Comparison of ENCODE assay signal across 18 cellular contexts in the genomic region with DNA sequence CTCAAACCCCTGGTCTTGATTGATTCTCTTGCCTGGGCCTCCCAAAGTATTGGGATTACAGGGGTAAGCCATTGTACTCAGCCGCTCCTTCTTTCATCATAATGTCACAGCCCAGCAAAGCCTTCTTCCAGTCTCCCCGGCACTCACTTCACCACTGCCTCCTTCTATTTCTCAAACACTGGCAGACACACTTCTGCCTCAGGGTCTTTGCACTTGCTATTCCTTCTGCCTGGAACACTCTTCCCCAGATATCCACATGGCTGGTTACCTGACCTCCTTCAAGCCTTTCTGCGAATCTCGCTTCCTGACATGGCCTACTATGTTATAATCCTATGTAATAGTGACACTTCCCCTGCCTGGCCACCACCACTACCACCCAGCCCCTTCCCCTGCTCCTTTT. TPM values are rescaled to one million over a fixed set of nuclear protein-coding genes. Genes with fewer than 3 reads are reported as not detected.
DNase-seq lines count a peak whose midpoint lies in the region; ATAC-seq, FAIRE-seq and TF ChIP-seq lines count a peak whose summit lies in the region.
"Had no signal": no experiment of that assay in that cellular context is flagged by ENCODE, and none has a peak within 500 bp of the region (broad histone marks: within the 10 kb centered on the region; RNA-seq: fewer than 3 reads in every experiment).

No MANE protein-coding gene starts in this region.

- BruUV-seq in GM12878 (replicated peaks; lab: Mats Ljungman, UMichigan) = no TSS peak

- peaks cover 12% of the 10 kb centered on the region for H3K4me1 Mint-ChIP-seq in CD14-positive monocyte
- H3K4me1 Mint-ChIP-seq: H9; stimulated activated effector memory CD8-positive, alpha-beta T cell treated with anti-CD3 and anti-CD28 coated beads, Interleukin-12 subunit alpha, Interleukin-12 subunit beta, amount 100 ng/mL, for 72 hours had no signal

- no peaks in the 10 kb centered on the region for H3K27me3 ChIP-seq in DOHH2 (ENCODE audit: control insufficient read depth, low read length)
- no peaks in the 10 kb centered on the region for H3K27me3 ChIP-seq in GM12878 (replicated peaks in 1 of 2; ENCODE audit: control insufficient read depth in 2 of 2, insufficient read depth in 2 of 2, low read length in 1 of 2)
- no peaks in the 10 kb centered on the region for H3K27me3 ChIP-seq in neutrophil
- H3K27me3 ChIP-seq: heart right ventricle, MG63, tibial nerve had no signal

- POLR2A ChIA-PET in GM12878 (lab: Charles Lee) = interaction anchor here (0.6 to 1.0 kb wide), 3 partner anchors 41 to 1072 kb away, joined by 4 read pairs; no protein-coding TSS in a partner anchor

- in situ Hi-C loops in GM12878 (cut with MboI) = no loop called here

- no peak for TF ChIP-seq CTCF in CD14-positive monocyte (IDR thresholded peaks at IDR 0.05)
- TF ChIP-seq CTCF in DOHH2 (IDR thresholded peaks at IDR 0.05; ENCODE audit: low read depth, low read length, poor library complexity, severe bottlenecking) = no peak
- no peak for TF ChIP-seq CTCF in GM12878 (IDR thresholded peaks at IDR 0.05 in 2 of 3, conservative IDR thresholded peaks at IDR 0.05 in 1 of 3; ENCODE audit: control insufficient read depth in 2 of 3, extremely low read depth in 1 of 3, insufficient read depth in 1 of 3, low read depth in 3 of 3, low read length in 3 of 3)
- TF ChIP-seq CTCF in neutrophil (IDR thresholded peaks at IDR 0.05) = no peak

- RAD21 ChIA-PET in GM12878 (lab: Charles Lee; ENCODE audit: unreplicated experiment) = interaction anchor here (0.6 to 1.5 kb wide), 4 partner anchors 9 to 88 kb away, joined by 3 to 4 read pairs (median 3); no protein-coding TSS in a partner anchor

- no peaks in the 10 kb centered on the region for H4K20me1 ChIP-seq in DOHH2 (ENCODE audit: control insufficient read depth, insufficient read depth, low read depth, low read length)
- H4K20me1 ChIP-seq in GM12878 (ENCODE audit: control insufficient read depth, insufficient read depth) = no peaks in the 10 kb centered on the region

- H3K4me2 ChIP-seq in DOHH2 (ENCODE audit: low read length) (peak overlapping the region; percentile 54), GM12878 (ENCODE audit: control insufficient read depth, insufficient read depth) (no peak overlapping the region)

- H3K27ac Mint-ChIP-seq in CD14-positive monocyte = peak overlapping the region; percentile 12 to 88 (median 79)
- H3K27ac Mint-ChIP-seq: activated CD4-positive, alpha-beta T cell treated with anti-CD3 and anti-CD28 coated beads for 36 hours; activated naive CD4-positive, alpha-beta T cell treated with anti-CD3 and anti-CD28 coated beads, Interleukin-2, amount 50 U/mL, for 72 hours; H9; stimulated activated effector memory CD8-positive, alpha-beta T cell treated with anti-CD3 and anti-CD28 coated beads, Interleukin-12 subunit alpha, Interleukin-12 subunit beta, amount 100 ng/mL, for 72 hours had no signal

- WGBS in GM12878 (ENCODE audit: insufficient coverage, insufficient replicate concordance, low lambda C conversion rate, missing lambda C conversion rate) = 98% methylated on average over 4 of the region's 4 CpGs

- no peak overlapping the region; the same call in 1 of the 2 replicates for H3K9ac ChIP-seq in GM12878 (ENCODE audit: control insufficient read depth, insufficient read depth, low read length)

- H3K27me3 Mint-ChIP-seq in CD14-positive monocyte (ENCODE audit: low read depth in 3 of 3) = peaks cover 0 to 1% (median 1%) of the 10 kb centered on the region in 3 donors
- H3K27me3 Mint-ChIP-seq: activated CD4-positive, alpha-beta T cell treated with anti-CD3 and anti-CD28 coated beads for 36 hours had no signal

- CTCF ChIA-PET in GM12878 (lab: Yijun Ruan, JAX) = interaction anchor here (0.6 to 2.8 kb wide), 5 partner anchors 12 to 116 kb away, joined by 3 to 13 read pairs (median 4); no protein-coding TSS in a partner anchor

- peak overlapping the region; percentile 45 for H3K27ac ChIP-seq in DOHH2 (ENCODE audit: low read depth, low read length)
- no peak overlapping the region for H3K27ac ChIP-seq in GM12878 (ENCODE audit: control insufficient read depth, insufficient read depth)
- peak overlapping the region; percentile 70 for H3K27ac ChIP-seq in neutrophil

- H3K4me3 ChIP-seq in DOHH2 (ENCODE audit: low read length) (no peak overlapping the region; the same call in 1 of the 2 replicates), GM12878 (no peak overlapping the region), neutrophil (ENCODE audit: low read depth in 1 of 2, low read length in 1 of 2) (no peak overlapping the region)
- H3K4me3 ChIP-seq: heart right ventricle, MG63, tibial nerve had no signal

- TF ChIP-seq POLR2A in GM12878 (IDR thresholded peaks at IDR 0.05; ENCODE audit: low read depth, low read length) = no peak

- TF ChIP-seq RAD21 in GM12878 (IDR thresholded peaks at IDR 0.05; ENCODE audit: insufficient read depth, low read depth, low read length) = no peak

- peaks cover 6% of the 10 kb centered on the region; the same call in 1 of the 2 replicates for H3F3A ChIP-seq in DOHH2 (ENCODE audit: control insufficient read depth, insufficient read depth)

- H3K9me2 ChIP-seq in DOHH2 (replicated peaks; ENCODE audit: control insufficient read depth, low read length) = no peaks in the 10 kb centered on the region

- intact Hi-C loops in CD14-positive monocyte (cut with micrococcal nuclease) = no loop called here
- intact Hi-C loops in GM12878 (cut with micrococcal nuclease; ENCODE audit: unreplicated experiment) = no loop called here

- no peaks in the 10 kb centered on the region for H3K79me2 ChIP-seq in DOHH2 (ENCODE audit: control insufficient read depth, low read length)
- no peaks in the 10 kb centered on the region for H3K79me2 ChIP-seq in GM12878 (ENCODE audit: control insufficient read depth, insufficient read depth, low read length)

- SMC1A ChIA-PET in GM12878 (lab: Charles Lee; ENCODE audit: uncharacterized antibody, unreplicated experiment) = interaction anchor here (0.8 to 1.2 kb wide), 4 partner anchors 10 to 122 kb away, joined by 3 to 5 read pairs (median 3); no protein-coding TSS in a partner anchor

- no peaks in the 10 kb centered on the region for H3K36me3 Mint-ChIP-seq in CD14-positive monocyte
- H3K36me3 Mint-ChIP-seq: activated naive CD4-positive, alpha-beta T cell treated with anti-CD3 and anti-CD28 coated beads, Interleukin-2, amount 50 U/mL, for 72 hours; stimulated activated effector memory CD8-positive, alpha-beta T cell treated with anti-CD3 and anti-CD28 coated beads, Interleukin-12 subunit alpha, Interleukin-12 subunit beta, amount 100 ng/mL, for 72 hours had no signal

- no peak for FAIRE-seq in GM12878 (lab: Jason Lieb, UNC)

- H2AFZ ChIP-seq in GM12878 (ENCODE audit: control insufficient read depth, low read depth, low read length) = peak overlapping the region; percentile 79

- no peak for TF ChIP-seq EP300 in GM12878 (IDR thresholded peaks at IDR 0.05; ENCODE audit: borderline replicate concordance in 1 of 2, control insufficient read depth in 1 of 2, low read depth in 2 of 2, low read length in 2 of 2)

- no peaks in the 10 kb centered on the region for H3K36me3 ChIP-seq in DOHH2 (ENCODE audit: control insufficient read depth, low read length)
- H3K36me3 ChIP-seq in GM12878 (ENCODE audit: control insufficient read depth in 2 of 2, insufficient read depth in 2 of 2, low read length in 1 of 2) = no peaks in the 10 kb centered on the region
- H3K36me3 ChIP-seq in neutrophil = no peaks in the 10 kb centered on the region
- H3K36me3 ChIP-seq: heart right ventricle, MG63, tibial nerve had no signal

- H3K9me3 Mint-ChIP-seq in CD14-positive monocyte = peaks cover 0 to 2% (median 0%) of the 10 kb centered on the region in 7 donors
- H3K9me3 Mint-ChIP-seq: activated naive CD4-positive, alpha-beta T cell treated with anti-CD3 and anti-CD28 coated beads, Interleukin-2, amount 50 U/mL, for 72 hours; H9; stimulated activated effector memory CD8-positive, alpha-beta T cell treated with anti-CD3 and anti-CD28 coated beads, Interleukin-12 subunit alpha, Interleukin-12 subunit beta, amount 100 ng/mL, for 72 hours had no signal

- no peak overlapping the region for H3K4me3 Mint-ChIP-seq in CD14-positive monocyte
- H3K4me3 Mint-ChIP-seq: activated CD4-positive, alpha-beta T cell treated with anti-CD3 and anti-CD28 coated beads for 36 hours; H9; stimulated activated effector memory CD8-positive, alpha-beta T cell treated with anti-CD3 and anti-CD28 coated beads, Interleukin-12 subunit alpha, Interleukin-12 subunit beta, amount 100 ng/mL, for 72 hours had no signal

- peaks cover 29% of the 10 kb centered on the region for H3K4me1 ChIP-seq in DOHH2 (ENCODE audit: control insufficient read depth, low read length)
- peaks cover 12% of the 10 kb centered on the region for H3K4me1 ChIP-seq in GM12878 (ENCODE audit: control insufficient read depth, insufficient read depth, low read length)
- H3K4me1 ChIP-seq in neutrophil (ENCODE audit: control insufficient read depth in 1 of 2, insufficient read depth in 1 of 2, low read depth in 1 of 2, low read length in 1 of 2) = peaks cover 13 to 14% of the 10 kb centered on the region in 2 experiments
- H3K4me1 ChIP-seq: tibial nerve had no signal

- DNase-seq in CD14-positive monocyte (ENCODE audit: low spot score) = no peak
- DNase-seq in GM12878 (ENCODE audit: low read depth, low spot score) = no peak
- DNase-seq in foreskin melanocyte = no peak
- DNase-seq in NCI-H187 (lab: John Stamatoyannopoulos, UW) = no peak
- no peak for DNase-seq in NCI-H526 (lab: John Stamatoyannopoulos, UW)
- DNase-seq: activated CD4-positive, alpha-beta T cell treated with anti-CD3 and anti-CD28 coated beads for 36 hours; H9; heart right ventricle; MG63; NCI-H774; right cardiac atrium; stimulated activated CD4-positive, alpha-beta T cell treated with anti-CD3 and anti-CD28 coated beads, Interleukin-15, amount 100 ng/mL, for 24 hours had no signal

- no peak for ATAC-seq in GM12878
- ATAC-seq: Panc1; stimulated activated effector memory CD8-positive, alpha-beta T cell treated with anti-CD3 and anti-CD28 coated beads, Interleukin-12 subunit alpha, Interleukin-12 subunit beta, amount 100 ng/mL, for 72 hours had no signal

- H3K9me3 ChIP-seq in DOHH2 (ENCODE audit: control insufficient read depth, insufficient read depth, low read length) = no peaks in the 10 kb centered on the region
- H3K9me3 ChIP-seq in GM12878 (replicated peaks; ENCODE audit: control insufficient read depth, insufficient read depth, low read length) = no peaks in the 10 kb centered on the region
- H3K9me3 ChIP-seq in neutrophil = no peaks in the 10 kb centered on the region
- H3K9me3 ChIP-seq: heart right ventricle, MG63, tibial nerve had no signal

RNA-seq across cellular contexts. Expression of a gene that starts 7.2 kb away (rescaled TPM):
- 1 to 10 TPM; 4.5 to 4.6 TPM for polyA plus RNA-seq in CD14-positive monocyte
- 12.9 and 13.6 TPM in 2 replicates for total RNA-seq in GM12878 (2013; cell fraction: nucleolus; rRNA removed)
- 1.4 and 3.2 TPM in 2 replicates for total RNA-seq in GM12878 (2014; rRNA removed)
- 2.1 and 2.5 TPM in 2 replicates for total RNA-seq in GM12878 (2014; rRNA removed; fragmentation: Illumina TruSeq; extraction: Trizol)
- total RNA-seq in GM12878 (2021) = 18.3 and 21.4 TPM in 2 replicates
- 5.7 TPM for polyA plus RNA-seq in GM12878 (2011; ENCODE audit: low read depth)
- 1.4 and 2.8 TPM in 2 replicates for polyA plus RNA-seq in GM12878 (2011; rRNA removed)
- 2.1 and 4.3 TPM in 2 replicates for polyA plus RNA-seq in GM12878 (2011; cell fraction: cytosol; rRNA removed)
- polyA plus RNA-seq in GM12878 (2011; cell fraction: nucleus; rRNA removed) = 10.2 and 13.4 TPM in 2 replicates
- polyA plus RNA-seq in GM12878 (2012) = 10.7 and 11.3 TPM in 2 replicates
- 14.4 and 14.9 TPM in 2 replicates for polyA plus RNA-seq in GM12878 (2014; fragmentation: Illumina TruSeq; extraction: Trizol)
- 1 to 10 TPM in 1 of 2 experiments, under 1 TPM in 1; 0.87 to 1.1 TPM for polyA plus RNA-seq in GM12878 (2014; fragmentation: Nextera tagmentation; extraction: Ambion mirVana)
- 5.5 and 8.3 TPM in 2 replicates for polyA plus RNA-seq in GM12878 (2014; rRNA removed)
- polyA plus RNA-seq in GM12878 (2016; fragmentation: Nextera tagmentation; extraction: Ambion mirVana) = 1 to 10 TPM; 5.4 to 7.4 TPM
- polyA minus RNA-seq in GM12878 (2011; rRNA and poly(A)+ RNA removed) = 2.8 and 4.9 TPM in 2 replicates
- polyA minus RNA-seq in GM12878 (2011; cell fraction: cytosol; rRNA and poly(A)+ RNA removed) = 4.8 TPM in 2 replicates
- polyA minus RNA-seq in GM12878 (2011; cell fraction: nucleus; rRNA and poly(A)+ RNA removed) = 4.7 and 8.6 TPM in 2 replicates
